8 cellular contexts compared by ENCODE assay signal in the genomic region with DNA sequence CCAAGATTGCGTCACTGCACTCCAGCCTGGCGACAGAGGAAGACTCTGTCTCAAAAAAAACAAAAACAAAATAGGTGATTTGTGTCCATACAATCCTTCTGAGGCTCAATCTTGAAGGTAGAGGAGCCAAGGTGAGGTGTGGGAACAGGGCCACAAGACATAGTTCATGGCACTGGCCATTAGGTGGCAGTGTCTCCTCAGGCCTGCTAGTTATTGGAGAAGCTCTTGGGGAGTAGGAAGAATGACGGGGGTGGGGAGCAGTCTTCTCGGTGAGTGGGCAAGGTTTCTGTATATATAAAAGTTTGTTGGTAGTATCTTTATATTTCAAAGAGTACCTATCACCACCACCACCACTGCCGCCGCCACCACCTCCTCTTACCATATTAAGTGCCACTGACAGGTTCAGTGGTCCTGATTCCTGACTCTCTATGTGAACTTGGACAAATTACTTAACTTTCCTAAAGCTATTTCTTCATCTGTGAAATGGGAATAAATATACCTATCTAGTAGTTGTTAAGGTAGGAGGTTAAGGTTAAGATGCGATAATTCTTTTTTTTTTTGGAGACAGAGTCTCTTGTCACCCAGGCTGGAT. TPM values are rescaled to one million over a fixed set of nuclear protein-coding genes. Genes with fewer than 3 reads are reported as not detected.
A peak's percentile ranks its signal among the peaks of the same experiment; 100 is the strongest.
DNase-seq lines count a peak whose midpoint lies in the region; ATAC-seq, FAIRE-seq and TF ChIP-seq lines count a peak whose summit lies in the region.

No MANE protein-coding gene starts in this region.

- H3K9me3 ChIP-seq in gastrocnemius medialis, result no peaks in the 10 kb centered on the region

- TF ChIP-seq CTCF in RWPE1 (conservative IDR thresholded peaks at IDR 0.05; ENCODE audit: low read depth) (peak; percentile 72), gastrocnemius medialis (IDR thresholded peaks at IDR 0.05 in 4 of 5, conservative IDR thresholded peaks at IDR 0.05 in 1 of 5) (peak in 3 of 5 experiments; percentile 41 to 65 (median 44))

- FAIRE-seq in GM19239 (lab: Jason Lieb, UNC), result peak; percentile 91

- no peaks in the 10 kb centered on the region for H3K27me3 ChIP-seq in gastrocnemius medialis

- no peak overlapping the region for H3K4me3 ChIP-seq in gastrocnemius medialis

- in situ Hi-C loops in gastrocnemius medialis (cut with MboI; ENCODE audit: low sequenced_read_pairs in 4 of 4), result no loop called here

- no peak for TF ChIP-seq POLR2A in gastrocnemius medialis (IDR thresholded peaks at IDR 0.05)

- H3K27ac ChIP-seq in RWPE1 (no peak overlapping the region), gastrocnemius medialis (no peak overlapping the region)

- peak; percentile 89 for ATAC-seq in HG03196 (IDR thresholded peaks at IDR 0.05; ENCODE audit: unreplicated experiment)
- ATAC-seq in gastrocnemius medialis, result peak in 1 of 2 donors; percentile 62

- H3K4me1 ChIP-seq in gastrocnemius medialis, result peaks cover 32 to 33% of the 10 kb centered on the region in 2 donors

- CTCF ChIA-PET in RWPE1 (lab: Yijun Ruan, JAX), result interaction anchor here (0.5 to 1.3 kb wide), 22 partner anchors 9 to 1260 kb away, joined by 3 to 9 read pairs (median 4); no protein-coding TSS in a partner anchor

- intact Hi-C loops in cardiac septum (cut with DNase I) (no loop called here), gastrocnemius medialis (cut with DNase I; ENCODE audit: low total_unique reads) (no loop called here)

- DNase-seq in COR-L47 (lab: John Stamatoyannopoulos, UW), result peak; percentile 0
- peak; percentile 64 for DNase-seq in GM19239 (ENCODE audit: insufficient read length, low spot score)
- peak; percentile 60 for DNase-seq in RWPE1 (ENCODE audit: low spot score)
- DNase-seq in activated naive CD4-positive, alpha-beta T cell treated with Interleukin-2 at 50 U/mL for 16 hours, result peak; percentile 74
- DNase-seq in cardiac septum (ENCODE audit: low spot score), result peak; percentile 62
- DNase-seq in gastrocnemius medialis, result peak in 1 of 2 donors; percentile 28
- DNase-seq in NCI-H187 treated with DMSO at 0.1 percent for 48 hours (lab: John Stamatoyannopoulos, UW), result no peak

- POLR2A ChIA-PET in RWPE1 (lab: Yijun Ruan, JAX; ENCODE audit: low non-redundant PET), result interaction anchor here (0.6 kb wide), 1 partner anchor 24 kb away, joined by 3 read pairs; no protein-coding TSS in a partner anchor

- no peaks in the 10 kb centered on the region for H3K36me3 ChIP-seq in gastrocnemius medialis

RNA-seq across cellular contexts. Expression of gene CCSER2, which starts 24.0 kb away (rescaled TPM):
- total RNA-seq in cardiac septum (193 TPM), gastrocnemius medialis (10 to 100 TPM; 39.8 to 61.8 (median 49.2) TPM)
